15 cellular contexts compared by ENCODE assay signal in genomic region chr6:113695506-113695905, GRCh38.
A peak's percentile ranks its signal among the peaks of the same experiment; 100 is the strongest.
DNase-seq lines count a peak whose midpoint lies in the region; FAIRE-seq and TF ChIP-seq lines count a peak whose summit lies in the region.
"Had no signal": no experiment of that assay in that cellular context is flagged by ENCODE, and none has a peak within 500 bp of the region (broad histone marks: within the 10 kb centered on the region; RNA-seq: fewer than 3 reads in every experiment).

No MANE protein-coding gene starts in this region.

- in situ Hi-C loops in ACHN (cut with HindIII; ENCODE audit: low pct_ligation_motif_present, low pct_unique_long_range_greater_than_20kb, low sequenced_read_pairs), result no loop called here

- no peaks in the 10 kb centered on the region for H3K9me3 Mint-ChIP-seq in HFFc6
- H3K9me3 Mint-ChIP-seq: activated CD4-positive, alpha-beta memory T cell treated with anti-CD3 and anti-CD28 coated beads, Interleukin-2, amount 10 ng/mL, durations not matched to agents 7 days and 5 days; activated naive CD8-positive, alpha-beta T cell treated with anti-CD3 and anti-CD28 coated beads, Interleukin-2, amount 50 U/mL, for 24 hours had no signal

- H3K27ac Mint-ChIP-seq in HFFc6, result no peak overlapping the region
- H3K27ac Mint-ChIP-seq: activated CD4-positive, alpha-beta memory T cell treated with anti-CD3 and anti-CD28 coated beads, Interleukin-2, amount 10 ng/mL, durations not matched to agents 7 days and 5 days; activated naive CD8-positive, alpha-beta T cell treated with anti-CD3 and anti-CD28 coated beads, Interleukin-2, amount 50 U/mL, for 24 hours had no signal

- DNase-seq in AG08395 (ENCODE audit: low spot score), result peak; percentile 28
- DNase-seq in HFFc6, result peak; percentile 37
- DNase-seq in SKM-1 (lab: John Stamatoyannopoulos, UW; ENCODE audit: unreplicated experiment), result peak; percentile 92
- peak; percentile 64 for DNase-seq in foreskin melanocyte
- DNase-seq in stimulated activated CD4-positive, alpha-beta T cell treated with anti-CD3 and anti-CD28 coated beads, Interleukin-2, amount 100 ng/mL, for 24 hours, result no peak
- DNase-seq in urothelium cell line (ENCODE audit: low spot score), result no peak
- no peak for DNase-seq in ACHN
- DNase-seq in GM19238 (ENCODE audit: insufficient read length, low spot score), result no peak
- DNase-seq: activated CD4-positive, alpha-beta memory T cell treated with anti-CD3 and anti-CD28 coated beads, Interleukin-2, amount 10 ng/mL, durations not matched to agents 7 days and 5 days; activated naive CD8-positive, alpha-beta T cell treated with anti-CD3 and anti-CD28 coated beads, Interleukin-2, amount 50 U/mL, for 24 hours; head of caudate nucleus; midbrain; NCI-H1694 treated with DMSO at 0.1 percent for 48 hours; stomach had no signal

- H3K4me1 Mint-ChIP-seq in HFFc6 (ENCODE audit: low read depth), result peaks cover 57% of the 10 kb centered on the region
- H3K4me1 Mint-ChIP-seq: activated CD4-positive, alpha-beta memory T cell treated with anti-CD3 and anti-CD28 coated beads, Interleukin-2, amount 10 ng/mL, durations not matched to agents 7 days and 5 days had no signal

- H3K27me3 Mint-ChIP-seq in HFFc6 (ENCODE audit: insufficient read depth), result peaks cover 9% of the 10 kb centered on the region
- H3K27me3 Mint-ChIP-seq: activated CD4-positive, alpha-beta memory T cell treated with anti-CD3 and anti-CD28 coated beads, Interleukin-2, amount 10 ng/mL, durations not matched to agents 7 days and 5 days; activated naive CD8-positive, alpha-beta T cell treated with anti-CD3 and anti-CD28 coated beads, Interleukin-2, amount 50 U/mL, for 24 hours had no signal

- no peak for FAIRE-seq in urothelium cell line (lab: Jason Lieb, UNC)
- FAIRE-seq: keratinocyte had no signal

- H3K4me3 Mint-ChIP-seq in HFFc6, result no peak overlapping the region
- H3K4me3 Mint-ChIP-seq: activated CD4-positive, alpha-beta memory T cell treated with anti-CD3 and anti-CD28 coated beads, Interleukin-2, amount 10 ng/mL, durations not matched to agents 7 days and 5 days; activated naive CD8-positive, alpha-beta T cell treated with anti-CD3 and anti-CD28 coated beads, Interleukin-2, amount 50 U/mL, for 24 hours had no signal

- no peak for TF ChIP-seq CTCF in HFFc6 (IDR thresholded peaks at IDR 0.05)

- H3K36me3 Mint-ChIP-seq in HFFc6 (ENCODE audit: low read depth), result no peaks in the 10 kb centered on the region

Comparison
In these comparisons a context has a peak if more than half of its experiments do, and no peak if none do; other contexts are left out.
1. DNase-seq: peak in AG08395 (single experiment), HFFc6 (single experiment), SKM-1 (single experiment) and foreskin melanocyte (single experiment); none in stimulated activated CD4-positive, alpha-beta T cell treated with anti-CD3 and anti-CD28 coated beads, Interleukin-2, amount 100 ng/mL, for 24 hours (0 of 2), urothelium cell line (single experiment), ACHN (single experiment) and GM19238 (single experiment).